ENCODE assay signal across 18 cellular contexts in genomic region chr13:110453767-110454166, GRCh38.
DNase-seq lines count a peak whose midpoint lies in the region; ATAC-seq and TF ChIP-seq lines count a peak whose summit lies in the region.
"Had no signal": no experiment of that assay in that cellular context is flagged by ENCODE, and none has a peak within 500 bp of the region (broad histone marks: within the 10 kb centered on the region; RNA-seq: fewer than 3 reads in every experiment).

No MANE protein-coding gene starts in this region.

- H3K36me3 ChIP-seq in HUES6 (ENCODE audit: control insufficient read depth, insufficient read depth, low read length) (peaks cover 33% of the 10 kb centered on the region), gastroesophageal sphincter (peaks cover 0 to 83% of the 10 kb centered on the region in 2 donors), sigmoid colon (peaks cover 14 to 71% (median 37%) of the 10 kb centered on the region in 4 donors)

- H3K9ac ChIP-seq in HUES6 (ENCODE audit: low read length) = peak overlapping the region; percentile 34

- peaks cover 28% of the 10 kb centered on the region for H3K4me1 ChIP-seq in HUES6 (ENCODE audit: control insufficient read depth, insufficient read depth, low read length)
- peaks cover 0 to 24% (median 5%) of the 10 kb centered on the region in 3 donors for H3K4me1 ChIP-seq in gastroesophageal sphincter
- peaks cover 0 to 43% (median 39%) of the 10 kb centered on the region in 4 donors for H3K4me1 ChIP-seq in sigmoid colon

- no peak for TF ChIP-seq EP300 in gastroesophageal sphincter (IDR thresholded peaks at IDR 0.05)
- no peak for TF ChIP-seq EP300 in sigmoid colon (IDR thresholded peaks at IDR 0.05)

- H3K9me3 ChIP-seq in HUES6 (ENCODE audit: control insufficient read depth, insufficient read depth, low read depth, low read length) (no peaks in the 10 kb centered on the region), gastroesophageal sphincter (no peaks in the 10 kb centered on the region), sigmoid colon (no peaks in the 10 kb centered on the region)

- TF ChIP-seq POLR2A in gastroesophageal sphincter (IDR thresholded peaks at IDR 0.05) (no peak), sigmoid colon (IDR thresholded peaks at IDR 0.05) (no peak)

- intact Hi-C loops in sigmoid colon (cut with DNase I) = loop anchor here (2.0 to 10.0 kb wide), 2 partner anchors 107 to 261 kb away; partner anchors contain the start of genes ING1 and RAB20

- H3K4me3 ChIP-seq in AG10803 (ENCODE audit: low read length) = no peak overlapping the region
- no peak overlapping the region for H3K4me3 ChIP-seq in HUES6 (ENCODE audit: low read depth, low read length)
- no peak overlapping the region for H3K4me3 ChIP-seq in gastroesophageal sphincter
- H3K4me3 ChIP-seq in sigmoid colon = no peak overlapping the region

- peak overlapping the region; percentile 28; the same call in 1 of the 2 replicates for H3K27ac ChIP-seq in HUES6 (ENCODE audit: low read depth, low read length)
- H3K27ac ChIP-seq in gastroesophageal sphincter = peak overlapping the region in 3 of 4 donors; percentile 53 to 76 (median 64)
- peak overlapping the region in 3 of 4 donors; percentile 71 to 98 (median 82) for H3K27ac ChIP-seq in sigmoid colon
- H3K27ac ChIP-seq: C4-2B had no signal

- DNase-seq in AG10803 (ENCODE audit: low read depth) (peak; percentile 28), sigmoid colon (no peak), GDM1 (lab: John Stamatoyannopoulos, UW) (no peak), AG08396 (ENCODE audit: low spot score) (no peak)
- DNase-seq: DMS79 treated with DMSO at 0.1 percent for 48 hours; HCEC 1CT; KBM-7; NCI-H1105 treated with DMSO at 0.1 percent for 48 hours; NCI-H1694 treated with DMSO at 0.1 percent for 48 hours; NCI-H2107; NCI-H510A; NCI-H748 treated with DMSO at 0.1 percent for 48 hours; NK-92 treated with Interleukin-12 subunit alpha and Interleukin-12 subunit beta, amount 100 ng/mL, for 24 hours had no signal

- no peak for TF ChIP-seq CTCF in AG10803 (conservative IDR thresholded peaks at IDR 0.05; ENCODE audit: low read length)
- no peak for TF ChIP-seq CTCF in gastroesophageal sphincter (IDR thresholded peaks at IDR 0.05)
- no peak for TF ChIP-seq CTCF in sigmoid colon (IDR thresholded peaks at IDR 0.05)

- WGBS in gastroesophageal sphincter (ENCODE audit: low coverage in 1 of 2), 2 donors = 37 to 65% methylated on average over 2 of the region's 2 CpGs
- WGBS in sigmoid colon, 2 donors = 64 to 80% methylated on average over 2 of the region's 2 CpGs

- ATAC-seq in gastroesophageal sphincter (no peak), GM19035 (IDR thresholded peaks at IDR 0.05; ENCODE audit: unreplicated experiment) (no peak)
- ATAC-seq: Right ventricle myocardium inferior had no signal

- H3K27me3 ChIP-seq in HUES6 (ENCODE audit: control insufficient read depth, insufficient read depth, low read length) (no peaks in the 10 kb centered on the region), gastroesophageal sphincter (no peaks in the 10 kb centered on the region), sigmoid colon (no peaks in the 10 kb centered on the region)

Comparison
In these comparisons a context has a peak if more than half of its experiments do, and no peak if none do; other contexts are left out.
1. H3K27ac ChIP-seq: peak in every context shown above with its lines; median percentile 82 in sigmoid colon; 64 in gastroesophageal sphincter; 28 in HUES6.